Comparison of ENCODE assay signal across 14 cellular contexts in the genomic region with DNA sequence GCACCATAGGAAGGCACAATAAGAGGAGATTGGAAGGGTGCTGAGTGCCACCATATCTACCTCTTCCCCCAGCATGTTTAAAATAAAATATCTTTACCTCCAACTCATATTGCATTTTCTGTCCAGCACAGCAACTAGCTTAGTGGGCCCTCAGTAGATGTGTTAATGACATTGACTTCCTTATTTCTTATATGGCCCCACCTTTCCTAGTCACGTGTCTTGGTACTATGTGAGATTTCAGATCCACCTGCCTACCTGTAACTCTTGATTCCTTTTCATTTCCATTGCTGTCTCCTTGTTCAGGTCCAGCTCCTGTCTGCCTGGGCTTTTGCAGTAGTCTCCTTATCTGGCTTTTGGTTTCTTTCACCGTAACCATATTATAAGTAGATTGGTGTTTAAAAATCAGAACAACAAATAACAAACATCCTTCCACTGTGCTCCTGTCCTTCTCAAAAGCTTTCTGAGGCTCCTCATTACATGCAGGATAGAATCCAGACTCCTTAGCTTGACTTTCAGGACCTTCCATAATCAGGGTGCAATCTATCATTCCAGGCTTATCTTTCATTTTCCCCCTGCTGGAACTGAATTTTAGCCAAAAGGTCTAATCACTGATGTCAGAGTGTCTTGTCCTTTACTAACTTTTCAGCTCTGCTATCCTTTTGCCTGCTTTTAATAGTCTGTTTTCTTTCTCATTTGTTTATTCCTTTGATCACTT.
DNase-seq lines count a peak whose midpoint lies in the region; ATAC-seq and TF ChIP-seq lines count a peak whose summit lies in the region.
"Had no signal": no experiment of that assay in that cellular context is flagged by ENCODE, and none has a peak within 500 bp of the region (broad histone marks: within the 10 kb centered on the region; RNA-seq: fewer than 3 reads in every experiment).

No MANE protein-coding gene starts in this region.

- H3K36me3 ChIP-seq in ACC112 (ENCODE audit: insufficient read depth, low read length) (no peaks in the 10 kb centered on the region), Karpas-422 (ENCODE audit: insufficient read depth, low read length) (no peaks in the 10 kb centered on the region), body of pancreas (replicated peaks in 1 of 2; ENCODE audit: insufficient read depth in 1 of 2, low read depth in 2 of 2) (no peaks in the 10 kb centered on the region), mucosa of descending colon (ENCODE audit: low read depth) (no peaks in the 10 kb centered on the region)

- H3K4me1 ChIP-seq in ACC112 (ENCODE audit: control insufficient read depth, insufficient read depth, low read length, unreplicated experiment), result peaks cover 72% of the 10 kb centered on the region
- peaks cover 87% of the 10 kb centered on the region for H3K4me1 ChIP-seq in Karpas-422 (ENCODE audit: low read length)
- peaks cover 66% of the 10 kb centered on the region for H3K4me1 ChIP-seq in body of pancreas
- H3K4me1 ChIP-seq in mucosa of descending colon (ENCODE audit: low read depth), result peaks cover 59% of the 10 kb centered on the region

- TF ChIP-seq CTCF in body of pancreas (IDR thresholded peaks at IDR 0.05), result no peak
- no peak for TF ChIP-seq CTCF in mucosa of descending colon (IDR thresholded peaks at IDR 0.05)

- peaks cover 3% of the 10 kb centered on the region for H3K36me3 Mint-ChIP-seq in activated T-helper 2 cell treated with anti-CD3 and anti-CD28 coated beads, Interferon-gamma antibody, Interleukin-2, Interleukin-4, amounts not matched to agents 10 μg/mL and 5 μg/mL and 100 μg/mL, durations not matched to agents 14 hours and 24 hours and 36 hours (ENCODE audit: low read depth)

- ATAC-seq in body of pancreas, result no peak
- peak; percentile 65 for ATAC-seq in mucosa of descending colon

- H3K79me2 ChIP-seq in ACC112 (ENCODE audit: control insufficient read depth, insufficient read depth, low read length, unreplicated experiment) (peaks cover 77% of the 10 kb centered on the region), Karpas-422 (ENCODE audit: low read length) (peaks cover 100% of the 10 kb centered on the region)

- H2AFZ ChIP-seq in ACC112 (ENCODE audit: low read length, unreplicated experiment) (no peak overlapping the region), Karpas-422 (ENCODE audit: low read length) (no peak overlapping the region)

- H3K4me3 ChIP-seq in ACC112 (ENCODE audit: low read depth, low read length), result peak overlapping the region; percentile 25; the same call in 1 of the 2 replicates
- no peak overlapping the region; the same call in 1 of the 2 replicates for H3K4me3 ChIP-seq in Karpas-422 (ENCODE audit: low read length)
- no peak overlapping the region for H3K4me3 ChIP-seq in body of pancreas
- H3K4me3 ChIP-seq in mucosa of descending colon, result no peak overlapping the region

- 46 to 51% methylated on average over 2 of the region's 2 CpGs for WGBS in body of pancreas, 2 donors

- H3K27me3 ChIP-seq in ACC112 (ENCODE audit: insufficient read depth, low read length), result no peaks in the 10 kb centered on the region
- H3K27me3 ChIP-seq in Karpas-422 (ENCODE audit: low read length), result no peaks in the 10 kb centered on the region
- no peaks in the 10 kb centered on the region for H3K27me3 ChIP-seq in body of pancreas

- no peak overlapping the region for H3K4me3 Mint-ChIP-seq in activated T-helper 2 cell treated with anti-CD3 and anti-CD28 coated beads, Interferon-gamma antibody, Interleukin-2, Interleukin-4, amounts not matched to agents 10 μg/mL and 5 μg/mL and 100 μg/mL, durations not matched to agents 14 hours and 24 hours and 36 hours (ENCODE audit: low read depth)
- H3K4me3 Mint-ChIP-seq: T-helper 1 cell treated with Interleukin-12 subunit alpha and Interleukin-12 subunit beta and Interleukin-4 antibody, amounts not matched to agents 30 μg/mL and 1 μg/mL, for 36 hours had no signal

- peaks cover 23% of the 10 kb centered on the region for H3K4me1 Mint-ChIP-seq in activated T-helper 2 cell treated with anti-CD3 and anti-CD28 coated beads, Interferon-gamma antibody, Interleukin-2, Interleukin-4, amounts not matched to agents 10 μg/mL and 5 μg/mL and 100 μg/mL, durations not matched to agents 14 hours and 24 hours and 36 hours (ENCODE audit: low read depth)

- no peak for TF ChIP-seq POLR2A in body of pancreas (IDR thresholded peaks at IDR 0.05)

- H3K9ac ChIP-seq in Karpas-422 (ENCODE audit: low read length), result no peak overlapping the region

- H3K27ac Mint-ChIP-seq in activated T-helper 2 cell treated with anti-CD3 and anti-CD28 coated beads, Interferon-gamma antibody, Interleukin-2, Interleukin-4, amounts not matched to agents 10 μg/mL and 5 μg/mL and 100 μg/mL, durations not matched to agents 14 hours and 24 hours and 36 hours, result no peak overlapping the region
- H3K27ac Mint-ChIP-seq: T-helper 1 cell treated with Interleukin-12 subunit alpha and Interleukin-12 subunit beta and Interleukin-4 antibody, amounts not matched to agents 30 μg/mL and 1 μg/mL, for 36 hours had no signal

- intact Hi-C loops in body of pancreas (cut with DNase I), result no loop called here
- intact Hi-C loops in mucosa of descending colon (cut with DNase I, micrococcal nuclease), result no loop called here
- intact Hi-C loops in posterior vena cava (cut with DNase I), result no loop called here
- intact Hi-C loops in activated T-helper 2 cell treated with anti-CD3 and anti-CD28 coated beads, Interferon-gamma antibody, Interleukin-2, Interleukin-4, amounts not matched to agents 10 μg/mL and 5 μg/mL and 100 μg/mL, durations not matched to agents 14 hours and 24 hours and 36 hours (cut with micrococcal nuclease), result loop anchor here (10.0 kb wide), 1 partner anchor 1160 kb away; a partner anchor contains a TSS

- peak overlapping the region; percentile 63 for H3K4me2 ChIP-seq in Karpas-422 (ENCODE audit: low read depth, low read length, poor library complexity, severe bottlenecking)

- no peaks in the 10 kb centered on the region for H3K9me3 Mint-ChIP-seq in activated T-helper 2 cell treated with anti-CD3 and anti-CD28 coated beads, Interferon-gamma antibody, Interleukin-2, Interleukin-4, amounts not matched to agents 10 μg/mL and 5 μg/mL and 100 μg/mL, durations not matched to agents 14 hours and 24 hours and 36 hours
- H3K9me3 Mint-ChIP-seq: T-helper 1 cell treated with Interleukin-12 subunit alpha and Interleukin-12 subunit beta and Interleukin-4 antibody, amounts not matched to agents 30 μg/mL and 1 μg/mL, for 36 hours had no signal

- H3K9me2 ChIP-seq in Karpas-422 (replicated peaks; ENCODE audit: insufficient read depth, low read length), result no peaks in the 10 kb centered on the region

- H3K27ac ChIP-seq in ACC112 (ENCODE audit: low read depth, low read length), result peak overlapping the region; percentile 81
- peak overlapping the region; percentile 71 for H3K27ac ChIP-seq in Karpas-422 (ENCODE audit: low read length)
- peak overlapping the region in 3 of 4 donors; percentile 50 to 65 (median 64) for H3K27ac ChIP-seq in body of pancreas

- H3K27me3 Mint-ChIP-seq in activated T-helper 2 cell treated with anti-CD3 and anti-CD28 coated beads, Interferon-gamma antibody, Interleukin-2, Interleukin-4, amounts not matched to agents 10 μg/mL and 5 μg/mL and 100 μg/mL, durations not matched to agents 14 hours and 24 hours and 36 hours (ENCODE audit: low read depth), result no peaks in the 10 kb centered on the region

- DNase-seq in Karpas-422 (no peak), body of pancreas (no peak), mucosa of descending colon (peak in 1 of 3 donors; percentile 65), posterior vena cava (ENCODE audit: low spot score) (no peak), iPS-NIHi11 (ENCODE audit: low spot score) (no peak)
- DNase-seq in activated T-helper 2 cell treated with anti-CD3 and anti-CD28 coated beads, Interferon-gamma antibody, Interleukin-2, Interleukin-4, amounts not matched to agents 10 μg/mL and 5 μg/mL and 100 μg/mL, durations not matched to agents 14 hours and 24 hours and 36 hours (ENCODE audit: low spot score), result no peak
- no peak for DNase-seq in activated naive CD4-positive, alpha-beta T cell treated with anti-CD3 and anti-CD28 coated beads, Interleukin-2, amount 50 U/mL, for 16 hours
- DNase-seq: activated CD4-positive, alpha-beta T cell treated with anti-CD3 and anti-CD28 coated beads, Interleukin-2, amount 50 U/mL, for 4 hours; activated effector memory CD4-positive, alpha-beta T cell treated with anti-CD3 and anti-CD28 coated beads, Interleukin-2, amount 50 U/mL, for 16 hours; head of caudate nucleus; stimulated activated CD4-positive, alpha-beta T cell treated with anti-CD3 and anti-CD28 coated beads, Interleukin-15, amount 100 ng/mL, for 24 hours; stimulated activated CD8-positive, alpha-beta memory T cell treated with anti-CD3 and anti-CD28 coated beads, Interleukin-4, amount 100 ng/mL, for 48 hours had no signal

- no peaks in the 10 kb centered on the region for H3K9me3 ChIP-seq in Karpas-422 (ENCODE audit: low read length)
- no peaks in the 10 kb centered on the region for H3K9me3 ChIP-seq in body of pancreas
- H3K9me3 ChIP-seq in mucosa of descending colon, result no peaks in the 10 kb centered on the region

- no peaks in the 10 kb centered on the region for H4K20me1 ChIP-seq in Karpas-422 (ENCODE audit: insufficient read depth, low read depth, low read length)
